ENCODE assay signal across 10 cellular contexts in genomic region chr6:113920663-113921267, GRCh38. TPM values are rescaled to one million over a fixed set of nuclear protein-coding genes. Genes with fewer than 3 reads are reported as not detected.
DNase-seq lines count a peak whose midpoint lies in the region; ATAC-seq and TF ChIP-seq lines count a peak whose summit lies in the region.
"Had no signal": no experiment of that assay in that cellular context is flagged by ENCODE, and none has a peak within 500 bp of the region (broad histone marks: within the 10 kb centered on the region; RNA-seq: fewer than 3 reads in every experiment).

No MANE protein-coding gene starts in this region.

- no peaks in the 10 kb centered on the region for H3K36me3 ChIP-seq in BLaER1 treated with 17β-estradiol and CSF1 and Interleukin-3, amounts not matched to agents 10 nM and 100 nM
- H3K36me3 ChIP-seq in trophoblast cell (ENCODE audit: control insufficient read depth in 1 of 2, insufficient read depth in 2 of 2, low read length in 2 of 2) = no peaks in the 10 kb centered on the region

- H2AK5ac ChIP-seq in trophoblast cell (ENCODE audit: low read length) = no peak overlapping the region

- H3K4me2 ChIP-seq in BLaER1 treated with 17β-estradiol and CSF1 and Interleukin-3, amounts not matched to agents 10 nM and 100 nM = peak overlapping the region; percentile 15 to 80 (median 59); a peak in 21 of 22 replicates
- no peak overlapping the region for H3K4me2 ChIP-seq in trophoblast cell (ENCODE audit: low read length)

- no peak overlapping the region for H2BK120ac ChIP-seq in trophoblast cell (ENCODE audit: insufficient read depth, low read length, poor library complexity)

- no peaks in the 10 kb centered on the region for H3K9me3 ChIP-seq in BLaER1 treated with 17β-estradiol and CSF1 and Interleukin-3, amounts not matched to agents 10 nM and 100 nM (replicated peaks in 1 of 11)
- no peaks in the 10 kb centered on the region for H3K9me3 ChIP-seq in trophoblast cell (ENCODE audit: insufficient read depth, low read depth, low read length)

- no peak overlapping the region for H4K8ac ChIP-seq in trophoblast cell (ENCODE audit: low read depth, low read length)

- POLR2A ChIA-PET in activated CD8-positive, alpha-beta T cell treated with anti-CD3 and anti-CD28 coated beads for 36 hours (lab: Charles Lee) = interaction anchor here (0.9 kb wide), 1 partner anchor 50 kb away, joined by 3 read pairs; the partner anchor contains the start of gene HDAC2

- no peak overlapping the region for H3K18ac ChIP-seq in trophoblast cell (ENCODE audit: low read length)

- intact Hi-C loops in activated CD8-positive, alpha-beta T cell treated with anti-CD3 and anti-CD28 coated beads for 36 hours (cut with micrococcal nuclease) = no loop called here
- intact Hi-C loops in posterior cingulate gyrus (cut with DNase I) = no loop called here

- H3K27me3 ChIP-seq in BLaER1 treated with 17β-estradiol and CSF1 and Interleukin-3, amounts not matched to agents 10 nM and 100 nM = no peaks in the 10 kb centered on the region
- H3K27me3 ChIP-seq in trophoblast cell (ENCODE audit: insufficient read depth, low read length) = no peaks in the 10 kb centered on the region

- H3K4me3 Mint-ChIP-seq in activated CD8-positive, alpha-beta T cell treated with anti-CD3 and anti-CD28 coated beads for 36 hours = no peak overlapping the region
- H3K4me3 Mint-ChIP-seq: CD14-positive monocyte had no signal

- no peak overlapping the region for H3K14ac ChIP-seq in trophoblast cell (ENCODE audit: low read length)

- no peak overlapping the region for H2BK12ac ChIP-seq in trophoblast cell (ENCODE audit: low read length)

- peaks cover 9% of the 10 kb centered on the region for H3K4me1 Mint-ChIP-seq in activated CD8-positive, alpha-beta T cell treated with anti-CD3 and anti-CD28 coated beads for 36 hours (ENCODE audit: low read depth)

- H3K4me3 ChIP-seq in BLaER1 treated with 17β-estradiol and CSF1 and Interleukin-3, amounts not matched to agents 10 nM and 100 nM = no peak overlapping the region
- no peak overlapping the region for H3K4me3 ChIP-seq in trophoblast cell (ENCODE audit: low read depth, low read length)

- no peak overlapping the region for H3K4ac ChIP-seq in trophoblast cell (ENCODE audit: low read depth, low read length)

- peak overlapping the region in 8 of 11 experiments; percentile 0 to 36 (median 11); a peak in 9 of 22 replicates for H3K27ac ChIP-seq in BLaER1 treated with 17β-estradiol and CSF1 and Interleukin-3, amounts not matched to agents 10 nM and 100 nM
- no peak overlapping the region for H3K27ac ChIP-seq in trophoblast cell (ENCODE audit: low read depth, low read length)

- H3K9ac ChIP-seq in BLaER1 treated with 17β-estradiol and CSF1 and Interleukin-3, amounts not matched to agents 10 nM and 100 nM = no peak overlapping the region
- no peak overlapping the region for H3K9ac ChIP-seq in trophoblast cell (ENCODE audit: low read length)

- H4K20me1 ChIP-seq in BLaER1 treated with 17β-estradiol and CSF1 and Interleukin-3, amounts not matched to agents 10 nM and 100 nM = no peaks in the 10 kb centered on the region

- no peak for TF ChIP-seq CTCF in activated CD8-positive, alpha-beta T cell treated with anti-CD3 and anti-CD28 coated beads for 36 hours (IDR thresholded peaks at IDR 0.05)

- H3K27ac Mint-ChIP-seq in activated CD8-positive, alpha-beta T cell treated with anti-CD3 and anti-CD28 coated beads for 36 hours = no peak overlapping the region

- no peaks in the 10 kb centered on the region for H3K79me1 ChIP-seq in trophoblast cell (ENCODE audit: low read length)

- H2BK5ac ChIP-seq in trophoblast cell (ENCODE audit: low read depth, low read length, poor library complexity) = no peak overlapping the region

- ATAC-seq in GM19452 (IDR thresholded peaks at IDR 0.05; ENCODE audit: unreplicated experiment) (peak; percentile 91), HG03139 (IDR thresholded peaks at IDR 0.05; ENCODE audit: unreplicated experiment) (peak; percentile 96)
- ATAC-seq in activated CD8-positive, alpha-beta T cell treated with anti-CD3 and anti-CD28 coated beads for 36 hours = peak; percentile 61

- H4K91ac ChIP-seq in trophoblast cell (ENCODE audit: low read depth, low read length) = no peak overlapping the region

- no peak overlapping the region for H4K12ac ChIP-seq in trophoblast cell (ENCODE audit: low read depth, low read length)

- CTCF ChIA-PET in activated CD8-positive, alpha-beta T cell treated with anti-CD3 and anti-CD28 coated beads for 36 hours (lab: Charles Lee) = interaction anchor here (0.6 to 1.9 kb wide), 4 partner anchors 12 to 460 kb away, joined by 3 to 7 read pairs (median 4); no protein-coding TSS in a partner anchor

- H3K4me1 ChIP-seq in BLaER1 treated with 17β-estradiol and CSF1 and Interleukin-3, amounts not matched to agents 10 nM and 100 nM = peaks cover 13 to 20% (median 15%) of the 10 kb centered on the region in 10 experiments
- peaks cover 0 to 3% of the 10 kb centered on the region in 2 experiments for H3K4me1 ChIP-seq in trophoblast cell (ENCODE audit: control insufficient read depth in 1 of 2, insufficient read depth in 2 of 2, low read length in 2 of 2)

- H3K9me3 Mint-ChIP-seq in activated CD8-positive, alpha-beta T cell treated with anti-CD3 and anti-CD28 coated beads for 36 hours = no peaks in the 10 kb centered on the region

- no peak overlapping the region for H2AFZ ChIP-seq in trophoblast cell (ENCODE audit: insufficient read depth, low read length, poor library complexity)

- no CpG with 5 or more reads among the region's 3 CpGs for WGBS in trophoblast cell (ENCODE audit: extremely low coverage, insufficient coverage, insufficient read length)

- peak; percentile 24 for DNase-seq in activated CD8-positive, alpha-beta T cell treated with anti-CD3 and anti-CD28 coated beads for 36 hours
- DNase-seq in trophoblast cell (no peak), CD1c-positive myeloid dendritic cell (ENCODE audit: extremely low spot score) (no peak), T1000 (lab: John Stamatoyannopoulos, UW) (no peak), posterior cingulate gyrus (no peak)
- DNase-seq: activated naive CD4-positive, alpha-beta T cell treated with anti-CD3 and anti-CD28 coated beads, Interleukin-2, amount 50 U/mL, for 16 hours had no signal

- peaks cover under 1% of the 10 kb centered on the region for H3K27me3 Mint-ChIP-seq in activated CD8-positive, alpha-beta T cell treated with anti-CD3 and anti-CD28 coated beads for 36 hours

- H3K23ac ChIP-seq in trophoblast cell (ENCODE audit: low read length) = no peak overlapping the region

- H3K36me3 Mint-ChIP-seq in activated CD8-positive, alpha-beta T cell treated with anti-CD3 and anti-CD28 coated beads for 36 hours (ENCODE audit: low read depth) = no peaks in the 10 kb centered on the region
- H3K36me3 Mint-ChIP-seq: CD14-positive monocyte had no signal

- H3K79me2 ChIP-seq in trophoblast cell (ENCODE audit: control insufficient read depth, insufficient read depth, low read length, poor library complexity) = no peaks in the 10 kb centered on the region

RNA-seq across cellular contexts. Expression of gene HDAC2, which starts 50.2 kb away (rescaled TPM):
- 10 to 100 TPM; 90.5 to 91.7 TPM for total RNA-seq in activated CD8-positive, alpha-beta T cell treated with anti-CD3 and anti-CD28 coated beads for 36 hours
- 145 TPM in 2 replicates for polyA plus RNA-seq in trophoblast cell (2013)
